In the genomic region with DNA sequence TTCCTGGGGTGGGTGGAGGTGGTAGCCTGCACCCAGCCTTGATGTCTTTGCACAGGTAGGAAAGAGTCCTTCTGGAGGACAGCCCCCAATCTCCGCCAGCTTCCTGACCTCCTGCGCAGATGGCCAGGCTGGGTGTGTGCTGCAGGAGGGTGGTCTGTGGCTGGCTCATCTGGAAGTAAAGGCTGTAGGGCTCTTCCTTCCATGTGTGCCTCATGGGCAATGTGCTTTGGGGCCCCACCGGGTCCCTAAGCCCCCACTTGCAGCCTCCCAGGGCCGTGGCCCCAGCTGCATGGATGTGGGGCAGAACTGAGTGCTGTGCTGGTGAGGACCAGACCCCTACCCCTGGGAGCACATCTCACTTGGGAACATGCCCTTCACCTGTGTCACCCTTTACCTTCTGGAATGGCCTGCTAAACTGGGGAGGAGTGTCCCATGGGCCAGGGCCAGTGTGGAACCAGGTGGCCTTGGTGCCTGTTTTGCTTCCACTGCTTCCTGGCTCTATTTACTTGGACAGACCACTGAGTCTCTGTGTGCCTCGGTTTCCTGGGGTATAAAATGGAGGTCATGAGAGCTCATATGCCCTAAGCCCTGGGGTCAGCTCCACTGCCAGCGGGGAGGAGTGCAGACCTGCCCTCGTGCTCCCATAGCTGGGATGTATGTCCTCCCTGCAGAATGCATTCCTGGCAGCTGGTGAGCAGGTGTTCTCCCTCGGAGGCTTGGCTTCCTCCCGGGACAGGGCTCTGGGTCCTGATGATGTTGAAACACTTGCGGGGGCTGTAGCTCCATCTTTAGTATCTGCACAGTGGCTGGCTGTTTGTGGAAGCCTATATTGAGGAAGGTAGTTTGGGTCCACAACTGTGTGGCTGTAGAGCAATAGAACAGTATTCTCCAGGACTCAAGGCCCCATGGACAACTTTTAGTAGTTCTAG, we compare ENCODE assay signal across 18 cellular contexts. TPM values are rescaled to one million over a fixed set of nuclear protein-coding genes. Genes with fewer than 3 reads are reported as not detected.
DNase-seq lines count a peak whose midpoint lies in the region; ATAC-seq and TF ChIP-seq lines count a peak whose summit lies in the region.
"Had no signal": no experiment of that assay in that cellular context is flagged by ENCODE, and none has a peak within 500 bp of the region (broad histone marks: within the 10 kb centered on the region; RNA-seq: fewer than 3 reads in every experiment).

No MANE protein-coding gene starts in this region.

- H3K27me3 ChIP-seq in upper lobe of left lung, result no peaks in the 10 kb centered on the region

- peaks cover 15% of the 10 kb centered on the region for H3K4me1 Mint-ChIP-seq in activated naive CD8-positive, alpha-beta T cell treated with anti-CD3 and anti-CD28 coated beads, Interleukin-2, amount 10 ng/mL, durations not matched to agents 7 days and 5 days
- H3K4me1 Mint-ChIP-seq in activated naive CD8-positive, alpha-beta T cell treated with anti-CD3 and anti-CD28 coated beads for 36 hours, result peaks cover 23% of the 10 kb centered on the region
- peaks cover 48% of the 10 kb centered on the region for H3K4me1 Mint-ChIP-seq in T-helper 17 cell
- peaks cover 33 to 39% of the 10 kb centered on the region in 2 donors for H3K4me1 Mint-ChIP-seq in natural killer cell treated with Interleukin-12 subunit alpha and Interleukin-12 subunit beta and Interleukin-15 and Interleukin-18, amount 100 ng/mL, for 72 hours (ENCODE audit: low read depth in 2 of 2)

- H3K27ac ChIP-seq in upper lobe of left lung, result peak overlapping the region in 1 of 4 donors; percentile 27

- no peak overlapping the region for H3K4me3 ChIP-seq in upper lobe of left lung

- no peaks in the 10 kb centered on the region for H3K27me3 Mint-ChIP-seq in activated naive CD8-positive, alpha-beta T cell treated with anti-CD3 and anti-CD28 coated beads, Interleukin-2, amount 10 ng/mL, durations not matched to agents 7 days and 5 days
- H3K27me3 Mint-ChIP-seq in activated naive CD8-positive, alpha-beta T cell treated with anti-CD3 and anti-CD28 coated beads for 36 hours, result no peaks in the 10 kb centered on the region
- no peaks in the 10 kb centered on the region for H3K27me3 Mint-ChIP-seq in T-helper 17 cell
- no peaks in the 10 kb centered on the region for H3K27me3 Mint-ChIP-seq in natural killer cell treated with Interleukin-12 subunit alpha and Interleukin-12 subunit beta and Interleukin-15 and Interleukin-18, amount 100 ng/mL, for 72 hours
- H3K27me3 Mint-ChIP-seq: activated CD4-positive, alpha-beta T cell treated with anti-CD3 and anti-CD28 coated beads, Interleukin-2, amount 10 ng/mL, durations not matched to agents 24 days and 14 days; CD4-positive, CD25-positive, alpha-beta regulatory T cell; stimulated activated naive CD8-positive, alpha-beta T cell treated with anti-CD3 and anti-CD28 coated beads, Interleukin-15, amount 100 ng/mL, for 72 hours had no signal

- peak; percentile 20 for DNase-seq in activated naive CD8-positive, alpha-beta T cell treated with anti-CD3 and anti-CD28 coated beads, Interleukin-2, amount 10 ng/mL, durations not matched to agents 7 days and 5 days
- no peak for DNase-seq in activated naive CD8-positive, alpha-beta T cell treated with anti-CD3 and anti-CD28 coated beads for 36 hours
- DNase-seq in T-helper 17 cell (no peak), upper lobe of left lung (peak; percentile 8 to 39), NCI-H1105 treated with DMSO at 0.1 percent for 48 hours (lab: John Stamatoyannopoulos, UW) (no peak)
- DNase-seq in natural killer cell treated with Interleukin-12 subunit alpha and Interleukin-12 subunit beta and Interleukin-15 and Interleukin-18, amount 100 ng/mL, for 72 hours (ENCODE audit: low spot score), result peak; percentile 42
- no peak for DNase-seq in stimulated activated CD4-positive, alpha-beta T cell treated with anti-CD3 and anti-CD28 coated beads, Interleukin-12 subunit alpha, Interleukin-12 subunit beta, amount 100 ng/mL, for 4 hours
- DNase-seq: activated CD4-positive, alpha-beta T cell treated with anti-CD3 and anti-CD28 coated beads, Interleukin-2, amount 10 ng/mL, durations not matched to agents 24 days and 14 days; activated gamma-delta T cell; amygdala; caudate nucleus; CD4-positive, CD25-positive, alpha-beta regulatory T cell; NCI-H187 treated with DMSO at 0.1 percent for 48 hours; NCI-H446; stimulated activated naive CD8-positive, alpha-beta T cell treated with anti-CD3 and anti-CD28 coated beads, Interleukin-15, amount 100 ng/mL, for 72 hours had no signal

- no peak overlapping the region for H3K27ac Mint-ChIP-seq in activated naive CD8-positive, alpha-beta T cell treated with anti-CD3 and anti-CD28 coated beads, Interleukin-2, amount 10 ng/mL, durations not matched to agents 7 days and 5 days
- no peak overlapping the region for H3K27ac Mint-ChIP-seq in activated naive CD8-positive, alpha-beta T cell treated with anti-CD3 and anti-CD28 coated beads for 36 hours
- H3K27ac Mint-ChIP-seq in T-helper 17 cell, result peak overlapping the region; percentile 75
- no peak overlapping the region for H3K27ac Mint-ChIP-seq in natural killer cell treated with Interleukin-12 subunit alpha and Interleukin-12 subunit beta and Interleukin-15 and Interleukin-18, amount 100 ng/mL, for 72 hours
- H3K27ac Mint-ChIP-seq: activated CD4-positive, alpha-beta T cell treated with anti-CD3 and anti-CD28 coated beads, Interleukin-2, amount 10 ng/mL, durations not matched to agents 24 days and 14 days had no signal

- WGBS in upper lobe of left lung, 2 donors, result 67 to 88% methylated on average over 5 to 10 of the region's 10 CpGs

- TF ChIP-seq EP300 in upper lobe of left lung (IDR thresholded peaks at IDR 0.05), result no peak

- TF ChIP-seq CTCF in upper lobe of left lung (IDR thresholded peaks at IDR 0.05), result no peak

- peaks cover 37 to 73% (median 64%) of the 10 kb centered on the region in 4 donors for H3K4me1 ChIP-seq in upper lobe of left lung

- no peak overlapping the region for H3K4me3 Mint-ChIP-seq in activated naive CD8-positive, alpha-beta T cell treated with anti-CD3 and anti-CD28 coated beads, Interleukin-2, amount 10 ng/mL, durations not matched to agents 7 days and 5 days
- H3K4me3 Mint-ChIP-seq in activated naive CD8-positive, alpha-beta T cell treated with anti-CD3 and anti-CD28 coated beads for 36 hours, result no peak overlapping the region
- no peak overlapping the region for H3K4me3 Mint-ChIP-seq in T-helper 17 cell
- H3K4me3 Mint-ChIP-seq in natural killer cell treated with Interleukin-12 subunit alpha and Interleukin-12 subunit beta and Interleukin-15 and Interleukin-18, amount 100 ng/mL, for 72 hours, result no peak overlapping the region
- H3K4me3 Mint-ChIP-seq: activated CD4-positive, alpha-beta T cell treated with anti-CD3 and anti-CD28 coated beads, Interleukin-2, amount 10 ng/mL, durations not matched to agents 24 days and 14 days; stimulated activated naive CD8-positive, alpha-beta T cell treated with anti-CD3 and anti-CD28 coated beads, Interleukin-15, amount 100 ng/mL, for 72 hours had no signal

- no peaks in the 10 kb centered on the region for H3K9me3 ChIP-seq in T-helper 17 cell (ENCODE audit: control insufficient read depth, low read length, poor library complexity, severe bottlenecking)
- H3K9me3 ChIP-seq in upper lobe of left lung, result no peaks in the 10 kb centered on the region

- ATAC-seq in activated naive CD8-positive, alpha-beta T cell treated with anti-CD3 and anti-CD28 coated beads, Interleukin-2, amount 10 ng/mL, durations not matched to agents 7 days and 5 days (ENCODE audit: low read depth), result no peak
- ATAC-seq in T-helper 17 cell (no peak), upper lobe of left lung (ENCODE audit: low FRiP score in 2 of 2) (no peak), GM19455 (IDR thresholded peaks at IDR 0.05; ENCODE audit: unreplicated experiment) (no peak)
- no peak for ATAC-seq in natural killer cell treated with Interleukin-12 subunit alpha and Interleukin-12 subunit beta and Interleukin-15 and Interleukin-18, amount 100 ng/mL, for 72 hours
- ATAC-seq: esophagus mucosa; HCT116; stimulated activated naive CD8-positive, alpha-beta T cell treated with anti-CD3 and anti-CD28 coated beads, Interleukin-15, amount 100 ng/mL, for 72 hours had no signal

- no peak for TF ChIP-seq POLR2A in upper lobe of left lung (IDR thresholded peaks at IDR 0.05)

- POLR2A ChIA-PET in activated naive CD8-positive, alpha-beta T cell treated with anti-CD3 and anti-CD28 coated beads, Interleukin-2, amount 10 ng/mL, durations not matched to agents 7 days and 5 days (lab: Charles Lee), result no interaction called here

- H3K9me3 Mint-ChIP-seq in activated naive CD8-positive, alpha-beta T cell treated with anti-CD3 and anti-CD28 coated beads, Interleukin-2, amount 10 ng/mL, durations not matched to agents 7 days and 5 days, result no peaks in the 10 kb centered on the region
- no peaks in the 10 kb centered on the region for H3K9me3 Mint-ChIP-seq in activated naive CD8-positive, alpha-beta T cell treated with anti-CD3 and anti-CD28 coated beads for 36 hours
- H3K9me3 Mint-ChIP-seq in natural killer cell treated with Interleukin-12 subunit alpha and Interleukin-12 subunit beta and Interleukin-15 and Interleukin-18, amount 100 ng/mL, for 72 hours, result no peaks in the 10 kb centered on the region
- H3K9me3 Mint-ChIP-seq: activated CD4-positive, alpha-beta T cell treated with anti-CD3 and anti-CD28 coated beads, Interleukin-2, amount 10 ng/mL, durations not matched to agents 24 days and 14 days; CD4-positive, CD25-positive, alpha-beta regulatory T cell; stimulated activated naive CD8-positive, alpha-beta T cell treated with anti-CD3 and anti-CD28 coated beads, Interleukin-15, amount 100 ng/mL, for 72 hours had no signal

- H3K36me3 Mint-ChIP-seq in activated naive CD8-positive, alpha-beta T cell treated with anti-CD3 and anti-CD28 coated beads, Interleukin-2, amount 10 ng/mL, durations not matched to agents 7 days and 5 days, result peaks cover 4% of the 10 kb centered on the region
- H3K36me3 Mint-ChIP-seq in activated naive CD8-positive, alpha-beta T cell treated with anti-CD3 and anti-CD28 coated beads for 36 hours, result peaks cover 2% of the 10 kb centered on the region
- H3K36me3 Mint-ChIP-seq in T-helper 17 cell (ENCODE audit: low read depth), result no peaks in the 10 kb centered on the region
- no peaks in the 10 kb centered on the region for H3K36me3 Mint-ChIP-seq in natural killer cell treated with Interleukin-12 subunit alpha and Interleukin-12 subunit beta and Interleukin-15 and Interleukin-18, amount 100 ng/mL, for 72 hours

- peaks cover 0 to 33% (median 5%) of the 10 kb centered on the region in 4 donors for H3K36me3 ChIP-seq in upper lobe of left lung

RNA-seq across cellular contexts. Expression of gene MPRIP, which starts 18.0 kb away (rescaled TPM):
- total RNA-seq in activated naive CD8-positive, alpha-beta T cell treated with anti-CD3 and anti-CD28 coated beads, Interleukin-2, amount 10 ng/mL, durations not matched to agents 7 days and 5 days, result 100 to 1,000 TPM; 210 to 239 TPM
- 100 to 1,000 TPM; 130 to 143 TPM for total RNA-seq in activated naive CD8-positive, alpha-beta T cell treated with anti-CD3 and anti-CD28 coated beads for 36 hours
- 100 to 1,000 TPM; 268 to 269 TPM for total RNA-seq in T-helper 17 cell
- total RNA-seq in natural killer cell treated with Interleukin-12 subunit alpha and Interleukin-12 subunit beta and Interleukin-15 and Interleukin-18, amount 100 ng/mL, for 72 hours, result 100 to 1,000 TPM; 158 to 216 TPM
- total RNA-seq in upper lobe of left lung, result 100 to 1,000 TPM; 201 to 380 (median 285) TPM

Comparison
In these comparisons a context has a peak if more than half of its experiments do, and no peak if none do; other contexts are left out.
1. DNase-seq: peak in activated naive CD8-positive, alpha-beta T cell treated with anti-CD3 and anti-CD28 coated beads, Interleukin-2, amount 10 ng/mL, durations not matched to agents 7 days and 5 days (single experiment), natural killer cell treated with Interleukin-12 subunit alpha and Interleukin-12 subunit beta and Interleukin-15 and Interleukin-18, amount 100 ng/mL, for 72 hours (single experiment) and upper lobe of left lung (2 of 2); none in activated naive CD8-positive, alpha-beta T cell treated with anti-CD3 and anti-CD28 coated beads for 36 hours (single experiment), T-helper 17 cell (0 of 3), NCI-H1105 treated with DMSO at 0.1 percent for 48 hours (single experiment) and stimulated activated CD4-positive, alpha-beta T cell treated with anti-CD3 and anti-CD28 coated beads, Interleukin-12 subunit alpha, Interleukin-12 subunit beta, amount 100 ng/mL, for 4 hours (single experiment).